Comparison of ENCODE assay signal across 13 cellular contexts in genomic region chr1:168007691-168008090, GRCh38.
DNase-seq lines count a peak whose midpoint lies in the region; ATAC-seq, FAIRE-seq and TF ChIP-seq lines count a peak whose summit lies in the region.
"Had no signal": no experiment of that assay in that cellular context is flagged by ENCODE, and none has a peak within 500 bp of the region (broad histone marks: within the 10 kb centered on the region; RNA-seq: fewer than 3 reads in every experiment).

No MANE protein-coding gene starts in this region.

- no peaks in the 10 kb centered on the region for H3F3A ChIP-seq in PC-3 (ENCODE audit: low read length, unreplicated experiment)

- in situ Hi-C loops in K562 (cut with MboI), result no loop called here

- TF ChIP-seq POLR2A in K562 (conservative IDR thresholded peaks at IDR 0.05), result no peak

- no peaks in the 10 kb centered on the region for H4K20me1 ChIP-seq in PC-3 (ENCODE audit: low read length)
- H4K20me1 ChIP-seq in K562 (replicated peaks; ENCODE audit: control insufficient read depth, insufficient read depth, low read length), result no peaks in the 10 kb centered on the region

- TF ChIP-seq EP300 in K562 (IDR thresholded peaks at IDR 0.05; ENCODE audit: low read length), result no peak

- H3K9me2 ChIP-seq in PC-3 (replicated peaks; ENCODE audit: low read length), result no peaks in the 10 kb centered on the region

- POLR2A ChIA-PET in PC-3 (lab: Charles Lee; ENCODE audit: unreplicated experiment), result no interaction called here
- POLR2A ChIA-PET in K562 (lab: Yijun Ruan, JAX), result interaction anchor here (1.0 to 2.2 kb wide), 2 partner anchors 8 to 12 kb away, joined by 4 to 7 read pairs; no protein-coding TSS in a partner anchor

- intact Hi-C loops in PC-3 (cut with micrococcal nuclease) (no loop called here), K562 (cut with micrococcal nuclease) (no loop called here), cardiac septum (cut with DNase I) (no loop called here)

- 100% methylated on average over 1 of the region's 1 CpG for WGBS in K562 (ENCODE audit: insufficient coverage, low coverage, missing lambda C conversion rate)

- BruUV-seq in PC-3 (replicated peaks; lab: Mats Ljungman, UMichigan) (no TSS peak), K562 (replicated peaks; lab: Mats Ljungman, UMichigan) (no TSS peak)

- H3K27ac ChIP-seq in PC-3 (ENCODE audit: low read length) (no peak overlapping the region), K562 (ENCODE audit: extremely low read depth, low read depth, low read length) (no peak overlapping the region)
- H3K27ac ChIP-seq: A549, HL-60 had no signal

- H3K4me3 ChIP-seq in PC-3 (ENCODE audit: low read length) (no peak overlapping the region), K562 (no peak overlapping the region), MG63 (no peak overlapping the region)
- H3K4me3 ChIP-seq: A549 had no signal

- no peak for TF ChIP-seq CTCF in PC-3 (conservative IDR thresholded peaks at IDR 0.05; ENCODE audit: low read depth, low read length)
- no peak for TF ChIP-seq CTCF in K562 (IDR thresholded peaks at IDR 0.05 in 2 of 3, conservative IDR thresholded peaks at IDR 0.05 in 1 of 3; ENCODE audit: insufficient read depth in 2 of 3, low read depth in 1 of 3, low read length in 3 of 3)

- FAIRE-seq in K562 (lab: Jason Lieb, UNC), result no peak
- FAIRE-seq: A549 had no signal

- no peaks in the 10 kb centered on the region for H3K4me1 ChIP-seq in PC-3 (ENCODE audit: insufficient read depth, low read length)
- no peaks in the 10 kb centered on the region; a peak in 1 of 5 replicates for H3K4me1 ChIP-seq in K562 (replicated peaks in 1 of 2; ENCODE audit: control insufficient read depth in 2 of 2, insufficient read depth in 2 of 2, low read length in 2 of 2)
- H3K4me1 ChIP-seq: A549, Caco-2 had no signal

- H3K4me2 ChIP-seq in PC-3 (ENCODE audit: low read length) (no peak overlapping the region), K562 (ENCODE audit: insufficient read depth, low read length) (no peak overlapping the region)
- H3K4me2 ChIP-seq: A549 had no signal

- CTCF ChIA-PET in PC-3 (lab: Charles Lee), result no interaction called here
- CTCF ChIA-PET in K562 (lab: Yijun Ruan, JAX; ENCODE audit: low intra/inter-chr PET ratio), result no interaction called here

- no peak overlapping the region for H3K9ac ChIP-seq in PC-3 (ENCODE audit: low read length)
- no peak overlapping the region for H3K9ac ChIP-seq in K562 (ENCODE audit: insufficient read depth in 1 of 2, low read depth in 2 of 2, low read length in 2 of 2)

- ATAC-seq in PC-3 (peak; percentile 37; the same call in 1 of the 2 replicates), K562 (no peak; the same call in 2 of the 3 replicates), HG02763 (IDR thresholded peaks at IDR 0.05; ENCODE audit: unreplicated experiment) (no peak)
- ATAC-seq: A549 had no signal

- H3K79me2 ChIP-seq in PC-3 (ENCODE audit: low read length) (no peaks in the 10 kb centered on the region), K562 (ENCODE audit: control insufficient read depth, insufficient read depth, low read length) (no peaks in the 10 kb centered on the region)

- DNase-seq in EL (peak; percentile 4), PC-3 (no peak), K562 (ENCODE audit: extremely low read depth in 1 of 4, low spot score in 3 of 4) (no peak), cardiac septum (ENCODE audit: low spot score) (no peak), MG63 (no peak)
- DNase-seq: Caco-2; CD8-positive, alpha-beta memory T cell; DND-41; GOT3; H9 had no signal

- H3K27me3 ChIP-seq in PC-3 (ENCODE audit: low read length), result no peaks in the 10 kb centered on the region
- H3K27me3 ChIP-seq in K562 (ENCODE audit: control insufficient read depth in 2 of 2, insufficient read depth in 2 of 2, low read length in 2 of 2), result no peaks in the 10 kb centered on the region
- H3K27me3 ChIP-seq in MG63, result no peaks in the 10 kb centered on the region

- H2AFZ ChIP-seq in PC-3 (ENCODE audit: low read length), result no peak overlapping the region
- H2AFZ ChIP-seq in K562 (ENCODE audit: low read depth, low read length), result no peak overlapping the region

- H3K9me3 ChIP-seq in PC-3 (ENCODE audit: low read length) (no peaks in the 10 kb centered on the region), K562 (replicated peaks; ENCODE audit: control insufficient read depth, insufficient read depth, low read depth, low read length) (no peaks in the 10 kb centered on the region), MG63 (no peaks in the 10 kb centered on the region)
- H3K9me3 ChIP-seq: A549, Caco-2 had no signal

- TF ChIP-seq RAD21 in K562 (CRISPR knock-in tag; conservative IDR thresholded peaks at IDR 0.05 in 1 of 2, IDR thresholded peaks at IDR 0.05 in 1 of 2), result no peak

- peaks cover 6% of the 10 kb centered on the region; the same call in 1 of the 2 replicates for H3K36me3 ChIP-seq in PC-3 (ENCODE audit: low read depth, low read length)
- peaks cover 60% of the 10 kb centered on the region for H3K36me3 ChIP-seq in K562 (ENCODE audit: control insufficient read depth, insufficient read depth, low read length)
- peaks cover 38% of the 10 kb centered on the region for H3K36me3 ChIP-seq in MG63

- H3K9me1 ChIP-seq in K562 (ENCODE audit: control insufficient read depth, insufficient read depth, low read length), result no peaks in the 10 kb centered on the region

TF ChIP-seq in K562, 482 proteins besides CTCF, POLR2A, EP300 and RAD21:
- TF ChIP-seq WHSC1 (IDR thresholded peaks at IDR 0.05; ENCODE audit: low read length) (no peak), KLF16 (IDR thresholded peaks at IDR 0.05) (no peak), MYNN (IDR thresholded peaks at IDR 0.05) (peak; percentile 72; the same call in 1 of the 2 replicates), MYNN (CRISPR knock-in tag; IDR thresholded peaks at IDR 0.05) (no peak), ZNF384 (IDR thresholded peaks at IDR 0.05; ENCODE audit: low read depth, low read length) (0 out of 2 replicates have a peak, but pooled peaks have one; percentile 22)
